27 cellular contexts compared by ENCODE assay signal in genomic region chrX:91331476-91331875, GRCh38.
"Had no signal": no experiment of that assay in that cellular context is flagged by ENCODE, and none has a peak within 500 bp of the region (broad histone marks: within the 10 kb centered on the region; RNA-seq: fewer than 3 reads in every experiment).

No MANE protein-coding gene starts in this region.

- H3K4me3 ChIP-seq: Peyer's patch, SJSA1 had no signal

- DNase-seq: activated CD4-positive, alpha-beta T cell treated with anti-CD3 and anti-CD28 coated beads for 36 hours; activated CD4-positive, alpha-beta T cell treated with anti-CD3 and anti-CD28 coated beads, Interleukin-2, amount 10 ng/mL, durations not matched to agents 7 days and 5 days; activated CD4-positive, alpha-beta T cell treated with anti-CD3 and anti-CD28 coated beads, Interleukin-2, amount 50 U/mL, for 48 hours; activated CD8-positive, alpha-beta T cell treated with anti-CD3 and anti-CD28 coated beads, Interleukin-2, amount 10 ng/mL, durations not matched to agents 7 days and 5 days; activated gamma-delta T cell treated with Interleukin-2 at 50 U/mL for 16 hours; activated naive CD4-positive, alpha-beta T cell treated with anti-CD3 and anti-CD28 coated beads for 36 hours; activated naive CD8-positive, alpha-beta T cell treated with anti-CD3 and anti-CD28 coated beads, Interleukin-2, amount 50 U/mL, for 24 hours; activated T-cell treated with anti-CD3 and anti-CD28 coated beads, Interleukin-2, amount 50 U/mL, for 4 hours; anterior cingulate cortex; central memory CD4-positive, alpha-beta T cell; NCI-H1092 treated with DMSO at 0.1 percent for 48 hours; NCI-H1417 treated with DMSO at 0.1 percent for 48 hours; NCI-H187 treated with DMSO at 0.1 percent for 48 hours; NCI-H2081; NCI-H2171; NCI-H446 treated with DMSO at 0.1 percent for 48 hours; NCI-H526; NCI-H748 treated with DMSO at 0.1 percent for 48 hours; NK-92 treated with Interleukin-12 subunit alpha and Interleukin-12 subunit beta, amount 100 ng/mL, for 24 hours; PC-3; Peyer's patch; RPMI8226; SHP77 treated with DMSO at 0.1 percent for 48 hours; SK-N-SH had no signal

- H3K36me3 ChIP-seq: Peyer's patch, SJSA1 had no signal

- H3K27me3 ChIP-seq: Peyer's patch, SJSA1 had no signal

- FAIRE-seq: colon, TTC549 had no signal
